ENCODE assay signal across 25 cellular contexts in the genomic region with DNA sequence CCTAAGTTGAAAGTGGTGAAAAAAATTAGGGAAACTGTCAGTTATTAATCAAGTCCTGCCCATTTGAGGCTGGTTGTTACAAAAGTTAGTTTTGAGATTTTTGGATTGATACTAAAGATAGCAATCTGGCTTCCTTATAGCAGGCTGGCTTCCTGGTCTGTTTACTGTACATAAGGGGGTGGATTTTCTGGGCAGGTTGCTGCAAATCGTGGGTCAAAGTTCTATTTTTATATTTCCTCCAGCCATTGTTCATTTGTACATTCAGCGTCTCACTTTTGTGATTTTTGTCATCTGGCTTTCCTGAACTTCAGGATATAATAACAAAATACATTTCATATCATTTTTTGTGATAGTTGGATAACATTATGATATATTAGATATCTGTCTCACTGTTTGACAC. TPM values are rescaled to one million over a fixed set of nuclear protein-coding genes. Genes with fewer than 3 reads are reported as not detected.
A peak's percentile ranks its signal among the peaks of the same experiment; 100 is the strongest.
DNase-seq lines count a peak whose midpoint lies in the region; ATAC-seq, FAIRE-seq and TF ChIP-seq lines count a peak whose summit lies in the region.
"Had no signal": no experiment of that assay in that cellular context is flagged by ENCODE, and none has a peak within 500 bp of the region (broad histone marks: within the 10 kb centered on the region; RNA-seq: fewer than 3 reads in every experiment).

No MANE protein-coding gene starts in this region.

- CTCF ChIA-PET in PC-9 (lab: Charles Lee) (no interaction called here), HepG2 (lab: Yijun Ruan, JAX; ENCODE audit: low intra/inter-chr PET ratio, low total read pairs) (no interaction called here)

- H3K4me1 ChIP-seq in PC-9 (replicated peaks; ENCODE audit: insufficient read depth) (no peaks in the 10 kb centered on the region; the same call in 1 of the 2 replicates), HepG2 (ENCODE audit: insufficient read depth, low read length) (peaks cover 12% of the 10 kb centered on the region)
- H3K4me1 ChIP-seq: BE2C had no signal

- 4% methylated on average over 2 of the region's 2 CpGs for WGBS in HepG2 (ENCODE audit: low lambda C conversion rate)

- H3K27ac ChIP-seq in PC-9 (no peak overlapping the region), HepG2 (ENCODE audit: extremely low read length, insufficient read depth, low read length) (no peak overlapping the region)
- H3K27ac ChIP-seq: HL-60 had no signal

- TF ChIP-seq CTCF in PC-9 (conservative IDR thresholded peaks at IDR 0.05) = no peak
- TF ChIP-seq CTCF in endothelial cell (IDR thresholded peaks at IDR 0.05; ENCODE audit: unreplicated experiment) = no peak
- no peak for TF ChIP-seq CTCF in HepG2 (CRISPR knock-in tag; IDR thresholded peaks at IDR 0.05)

- no peak for ATAC-seq in HepG2
- ATAC-seq: GM23338 had no signal

- FAIRE-seq in colon (lab: Jason Lieb, UNC) (peak; percentile 73), HepG2 (lab: Jason Lieb, UNC) (no peak)
- FAIRE-seq: A204.1, GM12892, GM18507, HTR-8/SVneo had no signal

- H3K4me3 Mint-ChIP-seq in endothelial cell (ENCODE audit: unreplicated experiment) = no peak overlapping the region
- H3K4me3 Mint-ChIP-seq: CD4-positive, CD25-positive, alpha-beta regulatory T cell; CD8-positive, alpha-beta memory T cell; GM23338; IgD-negative memory B cell had no signal

- H4K20me1 ChIP-seq in PC-9 (ENCODE audit: insufficient read depth) (no peaks in the 10 kb centered on the region), HepG2 (ENCODE audit: insufficient read depth, low read length) (no peaks in the 10 kb centered on the region)

- no peaks in the 10 kb centered on the region for H3F3A ChIP-seq in PC-9 (ENCODE audit: insufficient read depth, low read depth)

- peak overlapping the region; percentile 46; the same call in 1 of the 2 replicates for H2AFZ ChIP-seq in PC-9
- H2AFZ ChIP-seq in HepG2 (ENCODE audit: low read length) = no peak overlapping the region
- H2AFZ ChIP-seq: GM23338 had no signal

- no peaks in the 10 kb centered on the region for H3K9me2 ChIP-seq in PC-9 (ENCODE audit: insufficient read depth)

- no peak for TF ChIP-seq EP300 in HepG2 (IDR thresholded peaks at IDR 0.05; ENCODE audit: low read depth in 2 of 2, low read length in 2 of 2)
- TF ChIP-seq EP300 in HepG2 (CRISPR knock-in tag; IDR thresholded peaks at IDR 0.05; ENCODE audit: borderline replicate concordance) = no peak

- H3K9me3 ChIP-seq in PC-9 (ENCODE audit: insufficient read depth, low read depth) = 0 out of 2 replicates have a peak, but pooled peaks cover 4% of the 10 kb centered on the region
- no peaks in the 10 kb centered on the region for H3K9me3 ChIP-seq in HepG2 (ENCODE audit: low read length)
- H3K9me3 ChIP-seq: BE2C had no signal

- H3K79me2 ChIP-seq in PC-9 (ENCODE audit: low read depth) (no peaks in the 10 kb centered on the region), HepG2 (ENCODE audit: insufficient read depth, low read length) (no peaks in the 10 kb centered on the region)

- BruUV-seq in PC-9 (replicated peaks; lab: Mats Ljungman, UMichigan) (no TSS peak), HepG2 (replicated peaks; lab: Mats Ljungman, UMichigan) (no TSS peak)

- peak overlapping the region; percentile 13 for H3K27ac Mint-ChIP-seq in endothelial cell (ENCODE audit: unreplicated experiment)
- H3K27ac Mint-ChIP-seq: CD4-positive, CD25-positive, alpha-beta regulatory T cell; CD8-positive, alpha-beta memory T cell; GM23338; IgD-negative memory B cell had no signal

- DNase-seq in PC-9 (no peak), endothelial cell (ENCODE audit: low spot score) (no peak), HepG2 (ENCODE audit: low spot score) (no peak), ecto neural progenitor cell (ENCODE audit: low spot score) (no peak), cerebellum (ENCODE audit: low spot score) (no peak), SHP77 (lab: John Stamatoyannopoulos, UW) (no peak), NCI-H2029 (lab: John Stamatoyannopoulos, UW) (no peak)
- DNase-seq: ACHN; BE2C; C1 segment of cervical spinal cord; CD4-positive, CD25-positive, alpha-beta regulatory T cell; CD8-positive, alpha-beta memory T cell; COR-L47; DMS 273 treated with DMSO at 0.1 percent for 48 hours; DMS79; GDM1; HCEC 1CT had no signal

- no peak for TF ChIP-seq POLR2A in HepG2 (IDR thresholded peaks at IDR 0.05; ENCODE audit: insufficient read depth in 1 of 2, low read depth in 2 of 2, low read length in 2 of 2)

- no peaks in the 10 kb centered on the region for H3K27me3 Mint-ChIP-seq in endothelial cell (ENCODE audit: unreplicated experiment)
- H3K27me3 Mint-ChIP-seq: CD4-positive, CD25-positive, alpha-beta regulatory T cell; CD8-positive, alpha-beta memory T cell; IgD-negative memory B cell had no signal

- intact Hi-C loops in PC-9 (cut with micrococcal nuclease; ENCODE audit: unreplicated experiment) (no loop called here), HepG2 (cut with micrococcal nuclease; ENCODE audit: unreplicated experiment) (no loop called here)

- in situ Hi-C loops in HepG2 (cut with HindIII; ENCODE audit: extremely low pct_ligation_motif_present, low pct_unique_long_range_greater_than_20kb) = no loop called here

- H3K4me3 ChIP-seq in PC-9 (no peak overlapping the region), HepG2 (replicated peaks in 1 of 3; ENCODE audit: insufficient read depth in 1 of 3, low read depth in 2 of 3, low read length in 3 of 3) (no peak overlapping the region)
- H3K4me3 ChIP-seq: GM23338 had no signal

- H3K4me1 Mint-ChIP-seq in endothelial cell (ENCODE audit: unreplicated experiment) = peaks cover 16% of the 10 kb centered on the region
- H3K4me1 Mint-ChIP-seq: CD4-positive, CD25-positive, alpha-beta regulatory T cell; CD8-positive, alpha-beta memory T cell; GM23338; IgD-negative memory B cell had no signal

- POLR2A ChIA-PET in PC-9 (lab: Charles Lee; ENCODE audit: unreplicated experiment) = no interaction called here
- POLR2A ChIA-PET in HepG2 (lab: Yijun Ruan, JAX) = no interaction called here

- no peaks in the 10 kb centered on the region for H3K36me3 ChIP-seq in PC-9 (ENCODE audit: low read depth)
- H3K36me3 ChIP-seq in HepG2 (replicated peaks in 1 of 2; ENCODE audit: control insufficient read depth in 1 of 2, insufficient read depth in 2 of 2, low read length in 2 of 2) = no peaks in the 10 kb centered on the region
- H3K36me3 ChIP-seq: BE2C had no signal

- H3K9me3 Mint-ChIP-seq in endothelial cell (ENCODE audit: unreplicated experiment) = no peaks in the 10 kb centered on the region
- H3K9me3 Mint-ChIP-seq: GM23338 had no signal

- no peaks in the 10 kb centered on the region for H3K36me3 Mint-ChIP-seq in endothelial cell (ENCODE audit: low read depth, unreplicated experiment)
- H3K36me3 Mint-ChIP-seq: CD4-positive, CD25-positive, alpha-beta regulatory T cell; IgD-negative memory B cell had no signal

- no peak for TF ChIP-seq RAD21 in HepG2 (CRISPR knock-in tag; IDR thresholded peaks at IDR 0.05)

- H3K4me2 ChIP-seq in PC-9 = no peak overlapping the region
- H3K4me2 ChIP-seq in HepG2 (ENCODE audit: low read depth, low read length) = no peak overlapping the region
- H3K4me2 ChIP-seq: GM23338 had no signal

- H3K27me3 ChIP-seq in PC-9 (ENCODE audit: insufficient read depth, low read depth) = no peaks in the 10 kb centered on the region
- H3K27me3 ChIP-seq in HepG2 (ENCODE audit: control insufficient read depth in 1 of 2, insufficient read depth in 2 of 2, low read length in 2 of 2) = no peaks in the 10 kb centered on the region; a peak in 1 of 5 replicates
- H3K27me3 ChIP-seq: BE2C had no signal

- H3K9ac ChIP-seq in HepG2 (ENCODE audit: insufficient read depth, low read depth, low read length) = no peak overlapping the region

TF ChIP-seq in HepG2, 621 proteins besides CTCF, POLR2A, EP300 and RAD21:
- TF ChIP-seq, protein P1, sequence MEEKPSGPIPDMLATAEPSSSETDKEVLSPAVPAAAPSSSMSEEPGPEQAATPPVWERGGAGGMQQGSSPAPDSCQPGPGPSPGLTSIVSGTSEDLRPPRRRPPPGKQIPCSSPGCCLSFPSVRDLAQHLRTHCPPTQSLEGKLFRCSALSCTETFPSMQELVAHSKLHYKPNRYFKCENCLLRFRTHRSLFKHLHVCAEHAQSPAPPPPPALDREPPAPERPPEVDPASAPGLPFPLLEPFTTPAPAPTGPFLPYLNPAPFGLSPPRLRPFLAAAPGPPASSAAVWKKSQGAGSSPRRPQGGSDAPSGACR (CRISPR knock-in tag; IDR thresholded peaks at IDR 0.05) = no peak
- no peak for TF ChIP-seq FOXP1 (IDR thresholded peaks at IDR 0.05)
- TF ChIP-seq FOXP1 (CRISPR knock-in tag; IDR thresholded peaks at IDR 0.05) = 0 out of 2 replicates have a peak, but pooled peaks have one; percentile 17
- 0 out of 2 replicates have a peak, but pooled peaks have one; percentile 6 for TF ChIP-seq HNF4A (CRISPR knock-in tag; IDR thresholded peaks at IDR 0.05)
- 0 out of 2 replicates have a peak, but pooled peaks have one; percentile 21 for TF ChIP-seq ELF3 (CRISPR knock-in tag; IDR thresholded peaks at IDR 0.05)

RNA-seq across cellular contexts. Expression of a gene that starts 49.5 kb away (rescaled TPM):
- 25.9 and 27.1 TPM in 2 replicates for total RNA-seq in PC-9 (2021)
- 0.13 TPM for total RNA-seq in endothelial cell (ENCODE audit: unreplicated experiment)
- 28.4 and 42.7 TPM in 2 replicates for total RNA-seq in HepG2 (2016; rRNA removed; fragmentation: Illumina TruSeq; extraction: Trizol)
- total RNA-seq in HepG2 (2016; cell fraction: cytosol; rRNA removed; fragmentation: Illumina TruSeq; extraction: Trizol; ENCODE audit: low read depth) = 4.8 and 5.9 TPM in 2 replicates
- 24.2 and 41.3 TPM in 2 replicates for total RNA-seq in HepG2 (2016; cell fraction: insoluble cytoplasmic fraction; rRNA removed; fragmentation: Illumina TruSeq; extraction: Trizol)
- total RNA-seq in HepG2 (2016; cell fraction: membrane; rRNA removed; fragmentation: Illumina TruSeq; extraction: Trizol) = 19.5 and 23.7 TPM in 2 replicates
- total RNA-seq in HepG2 (2016; cell fraction: nucleus; rRNA removed; fragmentation: Illumina TruSeq; extraction: Trizol) = 63.1 and 68.0 TPM in 2 replicates
- polyA plus RNA-seq in HepG2 (2011; rRNA removed) = 39.2 and 51.6 TPM in 2 replicates
- 33.7 and 47.9 TPM in 2 replicates for polyA plus RNA-seq in HepG2 (2011; cell fraction: cytosol; rRNA removed)
- 21.1 and 21.8 TPM in 2 replicates for polyA plus RNA-seq in HepG2 (2011; cell fraction: nucleus; rRNA removed)
- 38.6 and 44.4 TPM in 2 replicates for polyA plus RNA-seq in HepG2 (2012)
- 5.2 and 5.3 TPM in 2 replicates for polyA plus RNA-seq in HepG2 (2016; cell fraction: cytosol; fragmentation: Illumina TruSeq; extraction: Trizol; ENCODE audit: low read depth)
- polyA plus RNA-seq in HepG2 (2016; cell fraction: insoluble cytoplasmic fraction; fragmentation: Illumina TruSeq; extraction: Trizol; ENCODE audit: low read depth) = 44.8 and 48.8 TPM in 2 replicates
- polyA plus RNA-seq in HepG2 (2016; cell fraction: membrane; fragmentation: Illumina TruSeq; extraction: Trizol; ENCODE audit: low read depth) = 13.1 and 16.5 TPM in 2 replicates
- polyA plus RNA-seq in HepG2 (2016; cell fraction: nucleus; fragmentation: Illumina TruSeq; extraction: Trizol; ENCODE audit: insufficient read depth, low read depth) = 112 and 120 TPM in 2 replicates
- polyA minus RNA-seq in HepG2 (2011; rRNA and poly(A)+ RNA removed; ENCODE audit: low replicate concordance) = 8.7 and 69.0 TPM in 2 replicates
- polyA minus RNA-seq in HepG2 (2011; cell fraction: cytosol; rRNA and poly(A)+ RNA removed) = 29.5 and 33.8 TPM in 2 replicates
- 66.9 and 68.6 TPM in 2 replicates for polyA minus RNA-seq in HepG2 (2011; cell fraction: nucleus; rRNA and poly(A)+ RNA removed)
- 0.45 TPM for total RNA-seq in cerebellum
- polyA plus RNA-seq: CD8-positive, alpha-beta memory T cell; IgD-negative memory B cell had no signal
